In the genomic region with DNA sequence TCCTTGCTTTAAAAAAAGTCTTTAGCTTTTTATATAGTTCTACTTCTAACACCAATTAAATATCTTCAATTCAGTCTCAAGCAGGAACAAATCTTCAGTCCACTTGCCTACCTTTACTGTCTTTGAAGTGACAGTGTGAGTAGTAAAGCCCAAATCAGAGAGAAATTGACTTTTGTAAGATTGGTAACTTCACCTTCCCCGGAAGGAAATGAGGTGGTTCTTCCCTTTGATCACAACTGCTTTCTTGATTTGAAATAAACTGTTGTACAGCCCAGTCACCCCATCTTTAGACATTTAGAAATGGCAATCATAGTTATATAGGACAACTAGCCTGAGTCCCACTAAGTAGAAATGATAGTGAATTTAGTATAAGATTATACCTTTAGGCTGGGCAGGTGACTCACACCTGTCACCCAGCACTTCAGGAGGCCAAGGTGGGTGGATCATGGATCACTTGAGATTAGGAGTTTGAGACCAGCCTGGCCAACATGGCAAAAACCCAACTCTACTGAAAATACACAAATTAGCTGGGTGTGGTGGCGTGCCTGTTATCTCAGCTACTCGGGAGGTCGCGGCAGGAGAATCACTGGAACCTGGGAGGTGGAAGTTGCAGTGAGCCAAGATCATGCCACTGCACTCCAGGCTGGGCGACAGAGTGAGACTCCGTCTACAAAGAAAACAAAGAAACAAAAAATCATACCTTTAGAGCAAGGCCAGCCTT, we compare ENCODE assay signal across 13 cellular contexts. TPM values are rescaled to one million over a fixed set of nuclear protein-coding genes. Genes with fewer than 3 reads are reported as not detected.
DNase-seq lines count a peak whose midpoint lies in the region; ATAC-seq and TF ChIP-seq lines count a peak whose summit lies in the region.
"Had no signal": no experiment of that assay in that cellular context is flagged by ENCODE, and none has a peak within 500 bp of the region (broad histone marks: within the 10 kb centered on the region; RNA-seq: fewer than 3 reads in every experiment).

No MANE protein-coding gene starts in this region.

- H3K27me3 Mint-ChIP-seq in stimulated activated naive CD8-positive, alpha-beta T cell treated with anti-CD3 and anti-CD28 coated beads, Interleukin-15, Interleukin-2, amounts not matched to agents 100 ng/mL and 50 ng/mL, for 24 hours = no peaks in the 10 kb centered on the region

- H3K4me3 Mint-ChIP-seq in stimulated activated naive CD8-positive, alpha-beta T cell treated with anti-CD3 and anti-CD28 coated beads, Interleukin-15, Interleukin-2, amounts not matched to agents 100 ng/mL and 50 ng/mL, for 24 hours = peak overlapping the region; percentile 11

- intact Hi-C loops in left colon (cut with DNase I, micrococcal nuclease) (no loop called here), left lung (cut with DNase I) (no loop called here)

- no peak overlapping the region for H3K4me3 ChIP-seq in mucosa of stomach (ENCODE audit: low read length)
- H3K4me3 ChIP-seq in left lung = no peak overlapping the region
- H3K4me3 ChIP-seq: SK-N-MC had no signal

- H3K27me3 ChIP-seq in mucosa of stomach (ENCODE audit: control insufficient read depth, insufficient read depth, low read length) = no peaks in the 10 kb centered on the region
- H3K27me3 ChIP-seq in left lung = no peaks in the 10 kb centered on the region

- H3K27ac Mint-ChIP-seq in stimulated activated naive CD8-positive, alpha-beta T cell treated with anti-CD3 and anti-CD28 coated beads, Interleukin-15, Interleukin-2, amounts not matched to agents 100 ng/mL and 50 ng/mL, for 24 hours = peak overlapping the region; percentile 13
- peak overlapping the region; percentile 68 to 79 for H3K27ac Mint-ChIP-seq in activated naive CD4-positive, alpha-beta T cell treated with anti-CD3 and anti-CD28 coated beads, Interleukin-2, amount 50 U/mL, for 72 hours

- H3K9me3 Mint-ChIP-seq in stimulated activated naive CD8-positive, alpha-beta T cell treated with anti-CD3 and anti-CD28 coated beads, Interleukin-15, Interleukin-2, amounts not matched to agents 100 ng/mL and 50 ng/mL, for 24 hours = no peaks in the 10 kb centered on the region
- H3K9me3 Mint-ChIP-seq in activated naive CD4-positive, alpha-beta T cell treated with anti-CD3 and anti-CD28 coated beads, Interleukin-2, amount 50 U/mL, for 72 hours = no peaks in the 10 kb centered on the region

- no peak for TF ChIP-seq CTCF in left lung (IDR thresholded peaks at IDR 0.05)

- H3K36me3 ChIP-seq in mucosa of stomach (ENCODE audit: control insufficient read depth, insufficient read depth, low read length) (no peaks in the 10 kb centered on the region), left lung (no peaks in the 10 kb centered on the region)

- ATAC-seq in stimulated activated naive CD8-positive, alpha-beta T cell treated with anti-CD3 and anti-CD28 coated beads, Interleukin-15, Interleukin-2, amounts not matched to agents 100 U/mL and 50 U/mL, for 24 hours = no peak
- no peak for ATAC-seq in activated naive CD4-positive, alpha-beta T cell treated with anti-CD3 and anti-CD28 coated beads, Interleukin-2, amount 50 U/mL, for 72 hours
- no peak for ATAC-seq in HG03342 (IDR thresholded peaks at IDR 0.05; ENCODE audit: unreplicated experiment)
- ATAC-seq in left colon = no peak
- ATAC-seq in left lung = no peak
- ATAC-seq: sciatic nerve had no signal

- no peak for DNase-seq in stimulated activated naive CD8-positive, alpha-beta T cell treated with anti-CD3 and anti-CD28 coated beads, Interleukin-15, Interleukin-2, amounts not matched to agents 100 U/mL and 50 U/mL, for 24 hours
- DNase-seq in activated naive CD4-positive, alpha-beta T cell treated with anti-CD3 and anti-CD28 coated beads, Interleukin-2, amount 50 U/mL, for 72 hours (ENCODE audit: low spot score in 2 of 2) = no peak
- DNase-seq in left colon (no peak), left lung (no peak)
- no peak for DNase-seq in stimulated activated CD4-positive, alpha-beta T cell treated with anti-CD3 and anti-CD28 coated beads, Interleukin-4, amount 100 ng/mL, for 24 hours
- DNase-seq: NCI-H1436, NCI-H82 had no signal

- peak overlapping the region in 1 of 2 donors; percentile 31 for H3K27ac ChIP-seq in left lung
- H3K27ac ChIP-seq: epithelial cell of prostate, SK-N-MC had no signal

- peaks cover 9% of the 10 kb centered on the region for H3K4me1 ChIP-seq in mucosa of stomach (ENCODE audit: control insufficient read depth, insufficient read depth, low read length)
- H3K4me1 ChIP-seq in left lung = peaks cover 10 to 65% of the 10 kb centered on the region in 2 donors

- no peaks in the 10 kb centered on the region for H3K9me3 ChIP-seq in mucosa of stomach (ENCODE audit: control insufficient read depth, low read length)
- H3K9me3 ChIP-seq in left lung = no peaks in the 10 kb centered on the region

- H3K9ac ChIP-seq in mucosa of stomach (ENCODE audit: low read length) = peak overlapping the region; percentile 7

- H3K4me1 Mint-ChIP-seq in stimulated activated naive CD8-positive, alpha-beta T cell treated with anti-CD3 and anti-CD28 coated beads, Interleukin-15, Interleukin-2, amounts not matched to agents 100 ng/mL and 50 ng/mL, for 24 hours (ENCODE audit: low read depth) = peaks cover 62% of the 10 kb centered on the region

- peaks cover 6% of the 10 kb centered on the region for H3K36me3 Mint-ChIP-seq in stimulated activated naive CD8-positive, alpha-beta T cell treated with anti-CD3 and anti-CD28 coated beads, Interleukin-15, Interleukin-2, amounts not matched to agents 100 ng/mL and 50 ng/mL, for 24 hours (ENCODE audit: low read depth)
- peaks cover 19 to 25% of the 10 kb centered on the region in 2 donors for H3K36me3 Mint-ChIP-seq in activated naive CD4-positive, alpha-beta T cell treated with anti-CD3 and anti-CD28 coated beads, Interleukin-2, amount 50 U/mL, for 72 hours

RNA-seq across cellular contexts. Expression of a gene that starts 4.7 kb away (rescaled TPM):
- total RNA-seq in activated naive CD4-positive, alpha-beta T cell treated with anti-CD3 and anti-CD28 coated beads, Interleukin-2, amount 50 U/mL, for 72 hours = 10 to 100 TPM; 45.5 to 72.8 TPM
- total RNA-seq in left colon = 10 to 100 TPM; 33.8 to 54.1 TPM
- total RNA-seq in left lung = 10 to 100 TPM; 47.1 to 76.4 TPM

RNA-seq across cellular contexts. Expression of a gene that starts 42.7 kb away (rescaled TPM):
- 10 to 100 TPM in 1 of 2 donors, 1 to 10 TPM in 1; 3.6 to 10.6 TPM for total RNA-seq in activated naive CD4-positive, alpha-beta T cell treated with anti-CD3 and anti-CD28 coated beads, Interleukin-2, amount 50 U/mL, for 72 hours
- total RNA-seq in left colon (100 to 1,000 TPM in 1 of 2 donors, 10 to 100 TPM in 1; 57.1 to 245 TPM), left lung (100 to 1,000 TPM; 472 to 558 TPM)

Comparison
In these comparisons a context has a peak if more than half of its experiments do, and no peak if none do; other contexts are left out.
1. RNA of a gene that starts 42.7 kb away (total RNA-seq): 472 to 558 TPM in left lung and 57.1 to 245 TPM in left colon; 3.6 to 10.6 TPM in activated naive CD4-positive, alpha-beta T cell treated with anti-CD3 and anti-CD28 coated beads, Interleukin-2, amount 50 U/mL, for 72 hours; every median in the first group is over 4 times any median in the second.